1 cellular context compared by ENCODE assay signal in genomic region chr4:56958111-56958517, GRCh38.
TF ChIP-seq lines count a peak whose summit lies in the region.

No MANE protein-coding gene starts in this region.

TF ChIP-seq in HepG2, 621 proteins besides CTCF, POLR2A, EP300 and RAD21:
- peak; percentile 37; the same call in 1 of the 2 replicates for TF ChIP-seq CEBPG (CRISPR knock-in tag; IDR thresholded peaks at IDR 0.05)
- TF ChIP-seq ZNF841 (CRISPR knock-in tag; IDR thresholded peaks at IDR 0.05; ENCODE audit: borderline replicate concordance), result no peak
- TF ChIP-seq CEBPB (IDR thresholded peaks at IDR 0.05; ENCODE audit: borderline replicate concordance, low read depth, low read length), result peak; percentile 48; the same call in 1 of the 2 replicates
- TF ChIP-seq YY1 (IDR thresholded peaks at IDR 0.05; ENCODE audit: insufficient read depth, insufficient replicate concordance, low read depth, low read length), result peak; percentile 50
TF ChIP-seq in HepG2: peak in this region for 3.
